19 cellular contexts compared by ENCODE assay signal in the genomic region with DNA sequence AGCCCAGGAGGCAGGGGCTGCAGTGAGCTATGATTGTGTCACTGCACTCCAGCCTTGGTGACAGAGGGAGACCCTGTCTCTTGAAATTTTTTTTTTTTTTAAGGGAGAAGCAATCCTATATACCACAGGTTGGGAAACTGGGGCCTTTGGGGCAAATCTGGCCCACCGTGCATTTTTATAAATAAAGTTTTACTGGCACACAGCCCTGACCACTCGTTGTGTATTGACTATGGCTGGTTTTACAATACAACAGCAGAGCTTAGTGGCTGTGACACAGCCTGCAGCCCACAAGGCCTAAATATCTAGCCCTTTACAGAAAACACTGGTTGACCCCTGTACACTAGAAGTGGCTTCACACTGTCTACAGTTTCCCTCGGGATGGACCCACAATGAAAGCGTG. TPM values are rescaled to one million over a fixed set of nuclear protein-coding genes. Genes with fewer than 3 reads are reported as not detected.
DNase-seq lines count a peak whose midpoint lies in the region; ATAC-seq, FAIRE-seq and TF ChIP-seq lines count a peak whose summit lies in the region.
"Had no signal": no experiment of that assay in that cellular context is flagged by ENCODE, and none has a peak within 500 bp of the region (broad histone marks: within the 10 kb centered on the region; RNA-seq: fewer than 3 reads in every experiment).

No MANE protein-coding gene starts in this region.

- H3K4me2 ChIP-seq in K562 (ENCODE audit: insufficient read depth, low read length), result no peak overlapping the region
- H3K4me2 ChIP-seq: PC-9 had no signal

- BruUV-seq in K562 (replicated peaks; lab: Mats Ljungman, UMichigan), result no TSS peak

- H3K79me2 ChIP-seq in K562 (ENCODE audit: control insufficient read depth, insufficient read depth, low read length), result no peaks in the 10 kb centered on the region

- TF ChIP-seq POLR2A in K562 (conservative IDR thresholded peaks at IDR 0.05) (no peak), body of pancreas (IDR thresholded peaks at IDR 0.05) (no peak)

- CTCF ChIA-PET in activated naive CD4-positive, alpha-beta T cell treated with anti-CD3 and anti-CD28 coated beads for 36 hours (lab: Charles Lee), result interaction anchor here (1.5 kb wide), 1 partner anchor 31 kb away, joined by 4 read pairs; no protein-coding TSS in a partner anchor
- CTCF ChIA-PET in K562 (lab: Yijun Ruan, JAX; ENCODE audit: low intra/inter-chr PET ratio), result no interaction called here

- peaks cover 38% of the 10 kb centered on the region for H3K4me1 Mint-ChIP-seq in activated naive CD4-positive, alpha-beta T cell treated with anti-CD3 and anti-CD28 coated beads for 36 hours (ENCODE audit: low read depth)
- H3K4me1 Mint-ChIP-seq in T-helper 17 cell, result peaks cover 32% of the 10 kb centered on the region
- H3K4me1 Mint-ChIP-seq in stimulated activated naive CD8-positive, alpha-beta T cell treated with anti-CD3 and anti-CD28 coated beads, Interleukin-15, amount 100 ng/mL, for 72 hours, result peaks cover 90% of the 10 kb centered on the region

- H3K27ac ChIP-seq in K562 (ENCODE audit: extremely low read depth, low read depth, low read length) (no peak overlapping the region), body of pancreas (no peak overlapping the region)
- H3K27ac ChIP-seq: gastrocnemius medialis, PC-9, psoas muscle, suprapubic skin had no signal

- no peak overlapping the region for H3K4me3 Mint-ChIP-seq in activated naive CD4-positive, alpha-beta T cell treated with anti-CD3 and anti-CD28 coated beads for 36 hours
- no peak overlapping the region for H3K4me3 Mint-ChIP-seq in T-helper 17 cell
- no peak overlapping the region for H3K4me3 Mint-ChIP-seq in stimulated activated naive CD8-positive, alpha-beta T cell treated with anti-CD3 and anti-CD28 coated beads, Interleukin-15, amount 100 ng/mL, for 72 hours
- H3K4me3 Mint-ChIP-seq: neural crest cell had no signal

- H3K9me1 ChIP-seq in K562 (ENCODE audit: control insufficient read depth, insufficient read depth, low read length), result no peaks in the 10 kb centered on the region

- 28% methylated on average over 2 of the region's 4 CpGs for WGBS in K562 (ENCODE audit: insufficient coverage, low coverage, missing lambda C conversion rate)
- WGBS in body of pancreas, 2 donors, result 94% methylated on average over 4 of the region's 4 CpGs

- H3K36me3 Mint-ChIP-seq in activated naive CD4-positive, alpha-beta T cell treated with anti-CD3 and anti-CD28 coated beads for 36 hours (ENCODE audit: low read depth), result peaks cover 33% of the 10 kb centered on the region
- H3K36me3 Mint-ChIP-seq in T-helper 17 cell (ENCODE audit: low read depth), result peaks cover 10% of the 10 kb centered on the region

- H3K9me3 ChIP-seq in T-helper 17 cell (ENCODE audit: control insufficient read depth, low read length, poor library complexity, severe bottlenecking) (no peaks in the 10 kb centered on the region), K562 (replicated peaks; ENCODE audit: control insufficient read depth, insufficient read depth, low read depth, low read length) (no peaks in the 10 kb centered on the region), body of pancreas (no peaks in the 10 kb centered on the region), mucosa of descending colon (no peaks in the 10 kb centered on the region)
- H3K9me3 ChIP-seq: gastrocnemius medialis, psoas muscle, suprapubic skin had no signal

- H4K20me1 ChIP-seq in K562 (replicated peaks; ENCODE audit: control insufficient read depth, insufficient read depth, low read length), result no peaks in the 10 kb centered on the region

- in situ Hi-C loops in K562 (cut with MboI), result no loop called here

- no peak for TF ChIP-seq CTCF in K562 (IDR thresholded peaks at IDR 0.05 in 2 of 3, conservative IDR thresholded peaks at IDR 0.05 in 1 of 3; ENCODE audit: insufficient read depth in 2 of 3, low read depth in 1 of 3, low read length in 3 of 3)
- no peak for TF ChIP-seq CTCF in body of pancreas (IDR thresholded peaks at IDR 0.05)
- no peak for TF ChIP-seq CTCF in mucosa of descending colon (IDR thresholded peaks at IDR 0.05)

- TF ChIP-seq RAD21 in K562 (CRISPR knock-in tag; conservative IDR thresholded peaks at IDR 0.05 in 1 of 2, IDR thresholded peaks at IDR 0.05 in 1 of 2), result no peak

- no peaks in the 10 kb centered on the region for H3K27me3 Mint-ChIP-seq in activated naive CD4-positive, alpha-beta T cell treated with anti-CD3 and anti-CD28 coated beads for 36 hours (ENCODE audit: low read depth)
- H3K27me3 Mint-ChIP-seq in T-helper 17 cell, result no peaks in the 10 kb centered on the region
- no peaks in the 10 kb centered on the region for H3K27me3 Mint-ChIP-seq in stimulated activated naive CD8-positive, alpha-beta T cell treated with anti-CD3 and anti-CD28 coated beads, Interleukin-15, amount 100 ng/mL, for 72 hours

- ATAC-seq in T-helper 17 cell (no peak), K562 (no peak), body of pancreas (no peak), mucosa of descending colon (no peak)
- ATAC-seq in stimulated activated naive CD8-positive, alpha-beta T cell treated with anti-CD3 and anti-CD28 coated beads, Interleukin-15, amount 100 ng/mL, for 72 hours, result no peak
- ATAC-seq: gastrocnemius medialis, psoas muscle had no signal

- intact Hi-C loops in activated naive CD4-positive, alpha-beta T cell treated with anti-CD3 and anti-CD28 coated beads for 36 hours (cut with micrococcal nuclease), result no loop called here
- intact Hi-C loops in K562 (cut with micrococcal nuclease) (no loop called here), body of pancreas (cut with DNase I) (no loop called here), mucosa of descending colon (cut with DNase I, micrococcal nuclease) (no loop called here)

- H3K9me3 Mint-ChIP-seq in activated naive CD4-positive, alpha-beta T cell treated with anti-CD3 and anti-CD28 coated beads for 36 hours, result no peaks in the 10 kb centered on the region
- no peaks in the 10 kb centered on the region for H3K9me3 Mint-ChIP-seq in stimulated activated naive CD8-positive, alpha-beta T cell treated with anti-CD3 and anti-CD28 coated beads, Interleukin-15, amount 100 ng/mL, for 72 hours
- H3K9me3 Mint-ChIP-seq: neural crest cell had no signal

- no peak overlapping the region for H3K4me3 ChIP-seq in K562
- H3K4me3 ChIP-seq in body of pancreas, result no peak overlapping the region
- no peak overlapping the region for H3K4me3 ChIP-seq in mucosa of descending colon
- H3K4me3 ChIP-seq: gastrocnemius medialis, PC-9, psoas muscle, skin epidermis, suprapubic skin had no signal

- H3K4me1 ChIP-seq in K562 (replicated peaks in 1 of 2; ENCODE audit: control insufficient read depth in 2 of 2, insufficient read depth in 2 of 2, low read length in 2 of 2), result peaks cover 0 to 12% of the 10 kb centered on the region in 2 experiments; a peak in 2 of 5 replicates
- no peaks in the 10 kb centered on the region for H3K4me1 ChIP-seq in body of pancreas
- peaks cover 4% of the 10 kb centered on the region for H3K4me1 ChIP-seq in mucosa of descending colon (ENCODE audit: low read depth)
- H3K4me1 ChIP-seq: gastrocnemius medialis, psoas muscle had no signal

- peak overlapping the region; percentile 38 for H3K27ac Mint-ChIP-seq in activated naive CD4-positive, alpha-beta T cell treated with anti-CD3 and anti-CD28 coated beads for 36 hours
- H3K27ac Mint-ChIP-seq in T-helper 17 cell, result peak overlapping the region; percentile 86
- H3K27ac Mint-ChIP-seq in stimulated activated naive CD8-positive, alpha-beta T cell treated with anti-CD3 and anti-CD28 coated beads, Interleukin-15, amount 100 ng/mL, for 72 hours, result peak overlapping the region; percentile 1 to 45

- POLR2A ChIA-PET in K562 (lab: Yijun Ruan, JAX), result interaction anchor here (0.6 to 0.7 kb wide), 2 partner anchors 8 to 34 kb away, joined by 3 to 5 read pairs; no protein-coding TSS in a partner anchor

- H2AFZ ChIP-seq in K562 (ENCODE audit: low read depth, low read length), result no peak overlapping the region
- H2AFZ ChIP-seq: PC-9 had no signal

- peaks cover 10 to 23% of the 10 kb centered on the region in 2 experiments for H3K27me3 ChIP-seq in K562 (ENCODE audit: control insufficient read depth in 2 of 2, insufficient read depth in 2 of 2, low read length in 2 of 2)
- no peaks in the 10 kb centered on the region for H3K27me3 ChIP-seq in body of pancreas
- H3K27me3 ChIP-seq: gastrocnemius medialis, suprapubic skin had no signal

- no peak for DNase-seq in activated naive CD4-positive, alpha-beta T cell treated with anti-CD3 and anti-CD28 coated beads for 36 hours
- DNase-seq in activated naive CD4-positive, alpha-beta T cell treated with anti-CD3 and anti-CD28 coated beads, Interleukin-2, amount 50 U/mL, for 16 hours, result no peak
- DNase-seq in T-helper 17 cell (no peak), K562 (ENCODE audit: extremely low read depth in 1 of 4, low spot score in 3 of 4) (no peak), body of pancreas (no peak), HCEC 1CT (no peak), mucosa of descending colon (no peak)
- DNase-seq in stimulated activated naive CD8-positive, alpha-beta T cell treated with anti-CD3 and anti-CD28 coated beads, Interleukin-15, amount 100 ng/mL, for 72 hours, result no peak
- DNase-seq: gastrocnemius medialis; mesendoderm; NCI-H187 treated with DMSO at 0.1 percent for 48 hours; NCI-H226; PC-9; psoas muscle; SIG-M5; stimulated activated CD4-positive, alpha-beta T cell treated with anti-CD3 and anti-CD28 coated beads, Interleukin-4, amount 100 ng/mL, for 1 hour had no signal

- H3K36me3 ChIP-seq in K562 (ENCODE audit: control insufficient read depth, insufficient read depth, low read length), result no peaks in the 10 kb centered on the region
- no peaks in the 10 kb centered on the region for H3K36me3 ChIP-seq in body of pancreas (replicated peaks in 1 of 2; ENCODE audit: insufficient read depth in 1 of 2, low read depth in 2 of 2)
- H3K36me3 ChIP-seq in mucosa of descending colon (ENCODE audit: low read depth), result no peaks in the 10 kb centered on the region

- FAIRE-seq in K562 (lab: Jason Lieb, UNC), result no peak

- H3K9ac ChIP-seq in K562 (ENCODE audit: insufficient read depth in 1 of 2, low read depth in 2 of 2, low read length in 2 of 2), result no peak overlapping the region

- TF ChIP-seq EP300 in K562 (IDR thresholded peaks at IDR 0.05; ENCODE audit: low read length), result no peak

RNA-seq across cellular contexts. Expression of a gene that starts 58.0 kb away (rescaled TPM):
- 10 to 100 TPM; 42.8 to 45.8 TPM for total RNA-seq in activated naive CD4-positive, alpha-beta T cell treated with anti-CD3 and anti-CD28 coated beads for 36 hours
- total RNA-seq in T-helper 17 cell, result 100 to 1,000 TPM; 106 to 115 TPM
- total RNA-seq in K562 (2011; cell fraction: chromatin; rRNA removed; ENCODE audit: low replicate concordance), result 54.0 and 118 TPM in 2 replicates
- 25.5 and 35.9 TPM in 2 replicates for total RNA-seq in K562 (2011; cell fraction: nucleolus; rRNA removed)
- 63.3 and 77.9 TPM in 2 replicates for total RNA-seq in K562 (2011; cell fraction: nucleoplasm; rRNA removed)
- total RNA-seq in K562 (2014; rRNA removed), result 20.1 and 20.6 TPM in 2 replicates
- 27.7 and 30.6 TPM in 2 replicates for total RNA-seq in K562 (2014; rRNA removed; fragmentation: Illumina TruSeq; extraction: Trizol)
- total RNA-seq in K562 (2015; rRNA removed; fragmentation: Illumina TruSeq; extraction: Trizol), result 25.6 and 26.1 TPM in 2 replicates
- 23.9 and 25.0 TPM in 2 replicates for total RNA-seq in K562 (2021)
- polyA plus RNA-seq in K562 (2011; rRNA removed), result 39.7 and 41.6 TPM in 2 replicates
- polyA plus RNA-seq in K562 (2011; cell fraction: cytosol; rRNA removed), result 15.8 and 21.9 TPM in 2 replicates
- 56.1 and 71.8 TPM in 2 replicates for polyA plus RNA-seq in K562 (2011; cell fraction: nucleus; rRNA removed)
- polyA plus RNA-seq in K562 (2012), result 16.4 and 25.8 TPM in 2 replicates
- polyA plus RNA-seq in K562 (2014; fragmentation: Illumina TruSeq; extraction: Trizol), result 30.8 and 36.0 TPM in 2 replicates
- 1 to 10 TPM; 3.2 to 3.9 TPM for polyA plus RNA-seq in K562 (2014; fragmentation: Nextera tagmentation; extraction: Ambion mirVana)
- 26.6 and 31.0 TPM in 2 replicates for polyA plus RNA-seq in K562 (2014; rRNA removed)
- 24.6 and 30.1 TPM in 2 replicates for polyA minus RNA-seq in K562 (2011; rRNA and poly(A)+ RNA removed)
- polyA minus RNA-seq in K562 (2011; cell fraction: cytosol; rRNA and poly(A)+ RNA removed), result 9.4 and 14.0 TPM in 2 replicates
- polyA minus RNA-seq in K562 (2011; cell fraction: nucleus; rRNA and poly(A)+ RNA removed), result 23.8 and 38.4 TPM in 2 replicates
- 10 to 100 TPM; 54.7 to 65.6 TPM for total RNA-seq in body of pancreas
- total RNA-seq in mucosa of descending colon, result 10 to 100 TPM; 49.4 to 68.0 (median 50.2) TPM

Comparison
In these comparisons a context has a peak if more than half of its experiments do, and no peak if none do; other contexts are left out.
1. H3K27ac Mint-ChIP-seq: peak in every context shown above with its lines; median percentile 86 in T-helper 17 cell; 38 in activated naive CD4-positive, alpha-beta T cell treated with anti-CD3 and anti-CD28 coated beads for 36 hours; 23 in stimulated activated naive CD8-positive, alpha-beta T cell treated with anti-CD3 and anti-CD28 coated beads, Interleukin-15, amount 100 ng/mL, for 72 hours.